In genomic region chr4:153205028-153205648, GRCh38 we compare ENCODE assay signal across 8 cellular contexts. TPM values are rescaled to one million over a fixed set of nuclear protein-coding genes. Genes with fewer than 3 reads are reported as not detected.
DNase-seq lines count a peak whose midpoint lies in the region; ATAC-seq and TF ChIP-seq lines count a peak whose summit lies in the region.

No MANE protein-coding gene starts in this region.

- TF ChIP-seq POLR2A in lower leg skin (IDR thresholded peaks at IDR 0.05), result no peak

- no peaks in the 10 kb centered on the region for H3K9me3 ChIP-seq in muscle layer of duodenum (ENCODE audit: control insufficient read depth in 1 of 2, low read length in 2 of 2)

- intact Hi-C loops in lower leg skin (cut with DNase I; ENCODE audit: low total_unique reads), result no loop called here

- WGBS in lower leg skin, 2 donors, result 63 to 64% methylated on average over 18 of the region's 18 CpGs

- peak overlapping the region; percentile 88 for H3K27ac ChIP-seq in muscle layer of duodenum (ENCODE audit: low read length)

- peak; percentile 8 for TF ChIP-seq CTCF in astrocyte of the cerebellum (IDR thresholded peaks at IDR 0.05; ENCODE audit: low read depth, low read length, missing control alignments)
- TF ChIP-seq CTCF in lower leg skin (IDR thresholded peaks at IDR 0.05), result no peak

- in situ Hi-C loops in astrocyte of the cerebellum (cut with HindIII; ENCODE audit: low sequenced_read_pairs), result no loop called here

- ATAC-seq in GM18909 (IDR thresholded peaks at IDR 0.05; ENCODE audit: poor library complexity, unreplicated experiment) (peak; percentile 71), HG02973 (IDR thresholded peaks at IDR 0.05; ENCODE audit: unreplicated experiment) (no peak)

- H3K4me3 ChIP-seq in astrocyte of the cerebellum (ENCODE audit: low read depth, low read length) (peak overlapping the region; percentile 59), muscle layer of duodenum (ENCODE audit: low read depth in 1 of 2, low read length in 2 of 2) (peak overlapping the region; percentile 53 to 67), lower leg skin (ENCODE audit: low read depth, poor library complexity, severe bottlenecking) (no peak overlapping the region)

- peaks cover 4 to 7% of the 10 kb centered on the region in 2 donors for H3K4me1 ChIP-seq in muscle layer of duodenum (ENCODE audit: control insufficient read depth in 1 of 2, insufficient read depth in 2 of 2, low read length in 2 of 2)

- peak; percentile 97 for DNase-seq in NCI-H526 treated with DMSO at 0.1 percent for 48 hours (lab: John Stamatoyannopoulos, UW)
- no peak for DNase-seq in astrocyte of the cerebellum (ENCODE audit: low read depth)
- DNase-seq in lower leg skin (ENCODE audit: low spot score in 2 of 2), result no peak
- DNase-seq in SKM-1 treated with dmso at 0.1 percent for 144 hours (lab: John Stamatoyannopoulos, UW; ENCODE audit: unreplicated experiment), result no peak
- DNase-seq in NK-92 treated with Interleukin-12 subunit alpha and Interleukin-12 subunit beta, amount 100 ng/mL, for 24 hours (lab: John Stamatoyannopoulos, UW), result no peak

- no peaks in the 10 kb centered on the region for H3K36me3 ChIP-seq in muscle layer of duodenum (ENCODE audit: control insufficient read depth in 1 of 2, insufficient read depth in 2 of 2, low read length in 2 of 2)

- no peaks in the 10 kb centered on the region for H3K27me3 ChIP-seq in muscle layer of duodenum (ENCODE audit: low read depth, low read length)

RNA-seq across cellular contexts. Expression of gene TRIM2, which starts 0.9 kb away (rescaled TPM):
- total RNA-seq in lower leg skin, result 10 to 100 TPM; 10.9 to 45.4 (median 29.2) TPM
